23 cellular contexts compared by ENCODE assay signal in genomic region chr19:40298026-40298425, GRCh38.
"Had no signal": no experiment of that assay in that cellular context is flagged by ENCODE, and none has a peak within 500 bp of the region (broad histone marks: within the 10 kb centered on the region; RNA-seq: fewer than 3 reads in every experiment).

No MANE protein-coding gene starts in this region.

- H3K4me1 Mint-ChIP-seq: activated CD4-positive, alpha-beta memory T cell treated with anti-CD3 and anti-CD28 coated beads, Interleukin-2, amount 10 ng/mL, durations not matched to agents 7 days and 5 days; activated CD4-positive, alpha-beta T cell treated with anti-CD3 and anti-CD28 coated beads, Interleukin-2, amount 10 ng/mL, durations not matched to agents 7 days and 5 days; activated naive CD4-positive, alpha-beta T cell treated with anti-CD3 and anti-CD28 coated beads, Interleukin-2, amount 10 ng/mL, durations not matched to agents 7 days and 5 days; activated naive CD8-positive, alpha-beta T cell treated with anti-CD3 and anti-CD28 coated beads, Interleukin-2, amount 10 ng/mL, durations not matched to agents 7 days and 5 days had no signal

- H3K36me3 ChIP-seq: esophagus squamous epithelium had no signal

- H3K27ac ChIP-seq: epithelial cell of prostate, esophagus squamous epithelium had no signal

- ATAC-seq: activated naive CD4-positive, alpha-beta T cell treated with anti-CD3 and anti-CD28 coated beads, Interleukin-2, amount 50 U/mL, for 72 hours; activated T-cell treated with anti-CD3 and anti-CD28 coated beads, Interleukin-2, amount 50 U/mL, for 72 hours had no signal

- H3K4me3 Mint-ChIP-seq: activated CD4-positive, alpha-beta memory T cell treated with anti-CD3 and anti-CD28 coated beads, Interleukin-2, amount 10 ng/mL, durations not matched to agents 7 days and 5 days; activated CD4-positive, alpha-beta T cell treated with anti-CD3 and anti-CD28 coated beads, Interleukin-2, amount 10 ng/mL, durations not matched to agents 7 days and 5 days; activated naive CD4-positive, alpha-beta T cell treated with anti-CD3 and anti-CD28 coated beads, Interleukin-2, amount 10 ng/mL, durations not matched to agents 7 days and 5 days; activated naive CD8-positive, alpha-beta T cell treated with anti-CD3 and anti-CD28 coated beads, Interleukin-2, amount 10 ng/mL, durations not matched to agents 7 days and 5 days; activated T-cell treated with anti-CD3 and anti-CD28 coated beads, Interleukin-2, amount 50 U/mL, for 24 hours; activated T-cell treated with anti-CD3 and anti-CD28 coated beads, Interleukin-2, amount 50 U/mL, for 72 hours had no signal

- H3K27me3 Mint-ChIP-seq: activated CD4-positive, alpha-beta memory T cell treated with anti-CD3 and anti-CD28 coated beads, Interleukin-2, amount 10 ng/mL, durations not matched to agents 7 days and 5 days; activated CD4-positive, alpha-beta T cell treated with anti-CD3 and anti-CD28 coated beads, Interleukin-2, amount 10 ng/mL, durations not matched to agents 7 days and 5 days; activated naive CD4-positive, alpha-beta T cell treated with anti-CD3 and anti-CD28 coated beads, Interleukin-2, amount 10 ng/mL, durations not matched to agents 7 days and 5 days; activated naive CD8-positive, alpha-beta T cell treated with anti-CD3 and anti-CD28 coated beads, Interleukin-2, amount 10 ng/mL, durations not matched to agents 7 days and 5 days; activated T-cell treated with anti-CD3 and anti-CD28 coated beads, Interleukin-2, amount 50 U/mL, for 24 hours had no signal

- DNase-seq: activated CD4-positive, alpha-beta memory T cell treated with anti-CD3 and anti-CD28 coated beads, Interleukin-2, amount 10 ng/mL, durations not matched to agents 7 days and 5 days; activated CD4-positive, alpha-beta T cell treated with anti-CD3 and anti-CD28 coated beads for 1 hour; activated CD4-positive, alpha-beta T cell treated with anti-CD3 and anti-CD28 coated beads for 4 hours; activated CD4-positive, alpha-beta T cell treated with anti-CD3 and anti-CD28 coated beads, Interleukin-2, amount 10 ng/mL, durations not matched to agents 7 days and 5 days; activated CD4-positive, alpha-beta T cell treated with anti-CD3 and anti-CD28 coated beads, Interleukin-2, amount 50 U/mL, for 4 hours; activated CD8-positive, alpha-beta memory T cell treated with anti-CD3 and anti-CD28 coated beads, Interleukin-2, amount 50 U/mL, for 48 hours; activated gamma-delta T cell; activated naive CD4-positive, alpha-beta T cell; activated naive CD4-positive, alpha-beta T cell treated with anti-CD3 and anti-CD28 coated beads, Interleukin-2, amount 10 ng/mL, durations not matched to agents 7 days and 5 days; activated naive CD8-positive, alpha-beta T cell treated with anti-CD3 and anti-CD28 coated beads, Interleukin-2, amount 10 ng/mL, durations not matched to agents 7 days and 5 days; activated T-cell treated with anti-CD3 and anti-CD28 coated beads for 4 hours; activated T-cell treated with anti-CD3 and anti-CD28 coated beads, Interleukin-2, amount 50 U/mL, for 24 hours; activated T-cell treated with anti-CD3 and anti-CD28 coated beads, Interleukin-2, amount 50 U/mL, for 72 hours; amniotic stem cell; anterior cingulate cortex; caudate nucleus; cortex of kidney; dermis blood vessel endothelial cell; effector CD8-positive, alpha-beta T cell; esophagus squamous epithelium; T-helper 2 cell had no signal

- H3K9me3 Mint-ChIP-seq: activated CD4-positive, alpha-beta memory T cell treated with anti-CD3 and anti-CD28 coated beads, Interleukin-2, amount 10 ng/mL, durations not matched to agents 7 days and 5 days; activated CD4-positive, alpha-beta T cell treated with anti-CD3 and anti-CD28 coated beads, Interleukin-2, amount 10 ng/mL, durations not matched to agents 7 days and 5 days; activated naive CD4-positive, alpha-beta T cell treated with anti-CD3 and anti-CD28 coated beads, Interleukin-2, amount 10 ng/mL, durations not matched to agents 7 days and 5 days; activated naive CD4-positive, alpha-beta T cell treated with anti-CD3 and anti-CD28 coated beads, Interleukin-2, amount 50 U/mL, for 72 hours; activated naive CD8-positive, alpha-beta T cell treated with anti-CD3 and anti-CD28 coated beads, Interleukin-2, amount 10 ng/mL, durations not matched to agents 7 days and 5 days; activated T-cell treated with anti-CD3 and anti-CD28 coated beads, Interleukin-2, amount 50 U/mL, for 24 hours; activated T-cell treated with anti-CD3 and anti-CD28 coated beads, Interleukin-2, amount 50 U/mL, for 72 hours had no signal

- H3K27ac Mint-ChIP-seq: activated CD4-positive, alpha-beta memory T cell treated with anti-CD3 and anti-CD28 coated beads, Interleukin-2, amount 10 ng/mL, durations not matched to agents 7 days and 5 days; activated CD4-positive, alpha-beta T cell treated with anti-CD3 and anti-CD28 coated beads, Interleukin-2, amount 10 ng/mL, durations not matched to agents 7 days and 5 days; activated naive CD4-positive, alpha-beta T cell treated with anti-CD3 and anti-CD28 coated beads, Interleukin-2, amount 10 ng/mL, durations not matched to agents 7 days and 5 days; activated naive CD4-positive, alpha-beta T cell treated with anti-CD3 and anti-CD28 coated beads, Interleukin-2, amount 50 U/mL, for 72 hours; activated naive CD8-positive, alpha-beta T cell treated with anti-CD3 and anti-CD28 coated beads, Interleukin-2, amount 10 ng/mL, durations not matched to agents 7 days and 5 days; activated T-cell treated with anti-CD3 and anti-CD28 coated beads, Interleukin-2, amount 50 U/mL, for 24 hours; activated T-cell treated with anti-CD3 and anti-CD28 coated beads, Interleukin-2, amount 50 U/mL, for 72 hours had no signal

- H3K4me3 ChIP-seq: esophagus squamous epithelium had no signal

- H3K9me3 ChIP-seq: esophagus squamous epithelium had no signal

- H3K36me3 Mint-ChIP-seq: activated naive CD4-positive, alpha-beta T cell treated with anti-CD3 and anti-CD28 coated beads, Interleukin-2, amount 10 ng/mL, durations not matched to agents 7 days and 5 days; activated naive CD4-positive, alpha-beta T cell treated with anti-CD3 and anti-CD28 coated beads, Interleukin-2, amount 50 U/mL, for 72 hours; activated naive CD8-positive, alpha-beta T cell treated with anti-CD3 and anti-CD28 coated beads, Interleukin-2, amount 10 ng/mL, durations not matched to agents 7 days and 5 days had no signal
